Comparison of ENCODE assay signal across 16 cellular contexts in genomic region chr3:162666835-162667234, GRCh38.
DNase-seq lines count a peak whose midpoint lies in the region; ATAC-seq and TF ChIP-seq lines count a peak whose summit lies in the region.
"Had no signal": no experiment of that assay in that cellular context is flagged by ENCODE, and none has a peak within 500 bp of the region (broad histone marks: within the 10 kb centered on the region; RNA-seq: fewer than 3 reads in every experiment).

No MANE protein-coding gene starts in this region.

- no peaks in the 10 kb centered on the region for H3K27me3 ChIP-seq in neural progenitor cell
- no peaks in the 10 kb centered on the region for H3K27me3 ChIP-seq in spleen (replicated peaks in 1 of 7)

- H3K4me3 Mint-ChIP-seq in WTC11 (no peak overlapping the region), neural progenitor cell (no peak overlapping the region)
- H3K4me3 Mint-ChIP-seq: CD4-positive, alpha-beta memory T cell; GM23338; H9 had no signal

- POLR2A ChIA-PET in WTC11 (lab: Charles Lee) = no interaction called here

- H3K9ac ChIP-seq in neural progenitor cell = no peak overlapping the region

- H3K27ac Mint-ChIP-seq in WTC11 (peak overlapping the region; percentile 14; the same call in 1 of the 2 replicates), neural progenitor cell (no peak overlapping the region)
- H3K27ac Mint-ChIP-seq: CD4-positive, alpha-beta memory T cell; GM23338 had no signal

- no peaks in the 10 kb centered on the region for H3K36me3 ChIP-seq in neural progenitor cell
- no peaks in the 10 kb centered on the region for H3K36me3 ChIP-seq in spleen

- H3K9me3 Mint-ChIP-seq in WTC11 (peaks cover 35% of the 10 kb centered on the region), neural progenitor cell (no peaks in the 10 kb centered on the region)

- H3K79me2 ChIP-seq in neural progenitor cell (ENCODE audit: low read depth) = no peaks in the 10 kb centered on the region

- H3K27me3 Mint-ChIP-seq in WTC11 (ENCODE audit: low read depth) = no peaks in the 10 kb centered on the region
- peaks cover 3% of the 10 kb centered on the region for H3K27me3 Mint-ChIP-seq in neural progenitor cell (ENCODE audit: insufficient read depth, low read depth)
- H3K27me3 Mint-ChIP-seq: CD4-positive, alpha-beta memory T cell had no signal

- no peak overlapping the region for H3K4me3 ChIP-seq in neural progenitor cell
- no peak overlapping the region for H3K4me3 ChIP-seq in spleen
- H3K4me3 ChIP-seq: GM12878, GM23338 had no signal

- no peaks in the 10 kb centered on the region for H3F3A ChIP-seq in neural progenitor cell (ENCODE audit: low read depth)

- CTCF ChIA-PET in WTC11 (lab: Charles Lee) = no interaction called here

- H3K4me1 ChIP-seq in neural progenitor cell (no peaks in the 10 kb centered on the region), spleen (no peaks in the 10 kb centered on the region)

- H3K4me1 Mint-ChIP-seq in WTC11 = peaks cover 25% of the 10 kb centered on the region
- H3K4me1 Mint-ChIP-seq in neural progenitor cell = peaks cover 3% of the 10 kb centered on the region
- H3K4me1 Mint-ChIP-seq: CD4-positive, alpha-beta memory T cell had no signal

- ATAC-seq in WTC11 = no peak
- ATAC-seq: GM12878, GM23338, HCT116 had no signal

- H3K9me3 ChIP-seq in neural progenitor cell (ENCODE audit: low read depth) (no peaks in the 10 kb centered on the region), spleen (peaks cover 0 to 18% (median 0%) of the 10 kb centered on the region in 8 donors)

- H3K36me3 Mint-ChIP-seq in WTC11 (peaks cover 20% of the 10 kb centered on the region), neural progenitor cell (no peaks in the 10 kb centered on the region)
- H3K36me3 Mint-ChIP-seq: CD4-positive, alpha-beta memory T cell had no signal

- H3K27ac ChIP-seq in neural progenitor cell (no peak overlapping the region), spleen (no peak overlapping the region)

- no peaks in the 10 kb centered on the region for H4K20me1 ChIP-seq in neural progenitor cell (ENCODE audit: low read depth)

- no peak overlapping the region for H3K4me2 ChIP-seq in neural progenitor cell
- H3K4me2 ChIP-seq: GM23338 had no signal

- 82 to 95% (median 90%) methylated on average over 10 of the region's 10 CpGs for WGBS in spleen, 5 donors

- intact Hi-C loops in spleen (cut with DNase I; ENCODE audit: low total_unique reads) = no loop called here

- TF ChIP-seq POLR2A in spleen (IDR thresholded peaks at IDR 0.05) = no peak

- TF ChIP-seq CTCF in WTC11 (IDR thresholded peaks at IDR 0.05) (no peak), neural progenitor cell (IDR thresholded peaks at IDR 0.05) (no peak), spleen (IDR thresholded peaks at IDR 0.05 in 8 of 11, conservative IDR thresholded peaks at IDR 0.05 in 3 of 11) (no peak)

- DNase-seq in WTC11 (ENCODE audit: low spot score) (no peak), neural progenitor cell (ENCODE audit: low spot score) (no peak), spleen (peak; percentile 67), GM03348 (ENCODE audit: low spot score) (no peak), HT-29 (ENCODE audit: low spot score) (no peak)
- DNase-seq in activated CD4-positive, alpha-beta T cell treated with anti-CD3 and anti-CD28 coated beads for 4 hours = no peak
- DNase-seq: C1 segment of cervical spinal cord; Calu3; CD4-positive, alpha-beta memory T cell; COR-L47; DMS53; DMS79 treated with DMSO at 0.1 percent for 48 hours; H9 had no signal

- H2AFZ ChIP-seq in neural progenitor cell (replicated peaks) = peak overlapping the region; percentile 34
- H2AFZ ChIP-seq: GM23338 had no signal

TF ChIP-seq in WTC11, 78 proteins besides CTCF, POLR2A, EP300 and RAD21:
- TF ChIP-seq ARID4B (CRISPR knock-in tag; IDR thresholded peaks at IDR 0.05; ENCODE audit: borderline replicate concordance) (no peak), GABPB1 (CRISPR knock-in tag; IDR thresholded peaks at IDR 0.05) (no peak), CBFB (CRISPR knock-in tag; IDR thresholded peaks at IDR 0.05; ENCODE audit: low read depth) (no peak), USF2 (CRISPR knock-in tag; IDR thresholded peaks at IDR 0.05) (no peak), CDX4 (CRISPR knock-in tag; IDR thresholded peaks at IDR 0.05; ENCODE audit: borderline replicate concordance) (no peak), IRF1 (CRISPR knock-in tag; IDR thresholded peaks at IDR 0.05) (no peak), NFYB (CRISPR knock-in tag; conservative IDR thresholded peaks at IDR 0.05; ENCODE audit: low read depth) (no peak), ZNF281 (CRISPR knock-in tag; IDR thresholded peaks at IDR 0.05) (no peak), SMAD3 (CRISPR knock-in tag; IDR thresholded peaks at IDR 0.05; ENCODE audit: borderline replicate concordance) (no peak), ZNF232 (CRISPR knock-in tag; IDR thresholded peaks at IDR 0.05) (no peak)
